8 cellular contexts compared by ENCODE assay signal in the genomic region with DNA sequence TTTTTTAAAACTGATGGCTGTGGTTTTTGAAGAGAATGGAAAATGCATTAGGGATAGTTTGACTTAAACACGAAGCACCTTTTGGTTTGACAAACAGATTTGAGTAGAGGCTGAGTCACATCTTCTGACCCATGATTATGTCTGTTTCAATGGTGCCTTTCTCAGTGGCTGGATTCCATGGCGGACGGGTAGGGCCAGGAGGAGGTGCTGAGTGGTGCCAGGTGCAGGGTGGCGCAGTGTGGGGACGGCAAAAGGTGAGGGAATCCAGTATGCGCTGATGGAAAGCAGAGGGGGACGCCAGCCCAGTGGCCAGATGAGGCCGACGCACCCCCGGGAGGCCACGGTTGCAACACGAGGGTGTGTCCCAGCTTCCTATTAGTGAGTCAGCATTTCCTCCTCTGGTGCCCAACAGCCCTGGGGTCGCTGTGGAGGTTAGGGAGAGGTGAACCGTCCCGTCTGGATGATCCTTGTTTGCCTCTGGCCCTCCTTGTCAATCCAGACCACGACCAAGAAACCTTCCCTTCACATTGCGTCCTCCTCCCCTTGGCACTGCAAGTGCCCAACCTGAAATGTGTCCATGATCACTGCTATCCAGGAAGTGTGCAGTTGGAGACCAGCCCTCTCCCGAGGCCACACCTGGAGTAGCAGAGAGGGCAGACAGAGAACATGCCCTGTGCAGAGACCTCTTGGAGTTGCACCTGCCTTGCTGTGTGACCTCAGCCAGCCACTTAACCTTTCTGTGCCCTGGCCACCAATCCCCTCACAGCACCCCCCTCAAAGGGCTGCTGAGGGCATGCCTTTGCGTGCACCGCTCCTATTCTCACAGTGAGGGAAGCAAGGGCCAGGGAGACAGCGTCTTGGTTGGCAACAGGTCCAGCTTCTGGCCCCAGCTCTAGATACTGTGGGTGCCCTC. TPM values are rescaled to one million over a fixed set of nuclear protein-coding genes. Genes with fewer than 3 reads are reported as not detected.
A peak's percentile ranks its signal among the peaks of the same experiment; 100 is the strongest.
DNase-seq lines count a peak whose midpoint lies in the region; ATAC-seq, FAIRE-seq and TF ChIP-seq lines count a peak whose summit lies in the region.

No MANE protein-coding gene starts in this region.

- peak; percentile 81 for DNase-seq in Daoy (ENCODE audit: low read depth)
- peak; percentile 75 for DNase-seq in MV-4-11 (lab: John Stamatoyannopoulos, UW)
- peak; percentile 66 to 78 for DNase-seq in cardiac fibroblast (ENCODE audit: low read depth in 2 of 2)
- DNase-seq in mesenteric fat pad (ENCODE audit: low spot score): peak; percentile 89
- DNase-seq in GM19240 (ENCODE audit: insufficient read length, low spot score): no peak
- DNase-seq in D721Med (ENCODE audit: insufficient read length, low spot score): no peak

- ATAC-seq in GM19452 (IDR thresholded peaks at IDR 0.05; ENCODE audit: unreplicated experiment) (no peak), GM18502 (IDR thresholded peaks at IDR 0.05; ENCODE audit: poor library complexity, unreplicated experiment) (no peak)

- TF ChIP-seq CTCF in cardiac fibroblast (IDR thresholded peaks at IDR 0.05; ENCODE audit: low read depth, low read length): no peak
- no peak for TF ChIP-seq CTCF in D721Med (IDR thresholded peaks at IDR 0.05; ENCODE audit: insufficient read depth, missing control alignments)

- H3K4me3 ChIP-seq in cardiac fibroblast (replicated peaks in 1 of 2; ENCODE audit: low read depth in 2 of 2, low read length in 2 of 2): peak overlapping the region in 1 of 2 donors; percentile 18

- FAIRE-seq in D721Med (lab: Jason Lieb, UNC): no peak

RNA-seq across cellular contexts. Expression of a gene that starts 32.5 kb away (rescaled TPM):
- total RNA-seq in Daoy (2014; rRNA removed; shearing (Covaris generic)): 116 and 130 TPM in 2 replicates
- 107 TPM for total RNA-seq in mesenteric fat pad

Comparison
In these comparisons a context has a peak if more than half of its experiments do, and no peak if none do; other contexts are left out.
1. DNase-seq: peak in Daoy (single experiment), MV-4-11 (single experiment), cardiac fibroblast (2 of 2) and mesenteric fat pad (single experiment); none in GM19240 (single experiment) and D721Med (single experiment).